In genomic region chr11:67465530-67465929, GRCh38 we compare ENCODE assay signal across 9 cellular contexts. TPM values are rescaled to one million over a fixed set of nuclear protein-coding genes. Genes with fewer than 3 reads are reported as not detected.
A peak's percentile ranks its signal among the peaks of the same experiment; 100 is the strongest.
DNase-seq lines count a peak whose midpoint lies in the region; ATAC-seq and TF ChIP-seq lines count a peak whose summit lies in the region.
"Not testable (repeated sequence)": the region's sequence is repeated elsewhere in the genome, so short reads cannot be mapped to it uniquely, and the experiment has no call there.
"Had no signal": no experiment of that assay in that cellular context is flagged by ENCODE, and none has a peak within 500 bp of the region (broad histone marks: within the 10 kb centered on the region; RNA-seq: fewer than 3 reads in every experiment).

No MANE protein-coding gene starts in this region.

- ATAC-seq in activated CD8-positive, alpha-beta memory T cell treated with anti-CD3 and anti-CD28 coated beads, Interleukin-2, amount 10 ng/mL, durations not matched to agents 7 days and 5 days; heart left ventricle: not testable (repeated sequence)

- H3K4me3 ChIP-seq in GM12875 (ENCODE audit: low read depth, low read length) (peak overlapping the region; percentile 75), OCI-LY3 (ENCODE audit: low read length) (peak overlapping the region; percentile 90), heart left ventricle (peak overlapping the region in 1 of 12 donors; percentile 59), mononuclear cell (ENCODE audit: low read length) (peak overlapping the region; percentile 59), skin epidermis (peak overlapping the region in 1 of 7 experiments; percentile 50)

- peak overlapping the region; percentile 91 for H3K4me2 ChIP-seq in OCI-LY3 (ENCODE audit: low read length)

- not testable (repeated sequence) for H3K27me3 ChIP-seq in OCI-LY3 (ENCODE audit: low read depth, low read length); heart left ventricle; mononuclear cell (ENCODE audit: insufficient read depth, low read length)

- not testable (repeated sequence) for H3K9me3 ChIP-seq in OCI-LY3 (ENCODE audit: insufficient read depth, low read length); heart left ventricle; mononuclear cell (ENCODE audit: low read depth, low read length)

- WGBS in heart left ventricle, 4 donors, result 56 to 82% (median 75%) methylated on average over 2 of the region's 2 CpGs

- H3K4me1 ChIP-seq in OCI-LY3 (ENCODE audit: low read length) (peaks cover 40% of the 10 kb centered on the region), heart left ventricle (peaks cover 0 to 48% (median 27%) of the 10 kb centered on the region in 12 donors), mononuclear cell (ENCODE audit: insufficient read depth, low read length) (peaks cover 60% of the 10 kb centered on the region)

- H2AFZ ChIP-seq in OCI-LY3 (ENCODE audit: low read depth, low read length), result not testable (repeated sequence)

- peak overlapping the region; percentile 84 for H3K4me3 Mint-ChIP-seq in activated CD8-positive, alpha-beta memory T cell treated with anti-CD3 and anti-CD28 coated beads, Interleukin-2, amount 10 ng/mL, durations not matched to agents 7 days and 5 days

- not testable (repeated sequence) for H3K27me3 Mint-ChIP-seq in activated CD8-positive, alpha-beta memory T cell treated with anti-CD3 and anti-CD28 coated beads, Interleukin-2, amount 10 ng/mL, durations not matched to agents 7 days and 5 days

- intact Hi-C loops in heart left ventricle (cut with DNase I), result loop anchor here in 8 of 10 donors (1.0 to 10.0 kb wide), 4 partner anchors 42 to 63 kb away; partner anchors contain the start of genes PPP1CA (in 7 of the 8), TBC1D10C (in 7 of the 8), CDK2AP2 (in 1 of the 8) and PITPNM1 (in 1 of the 8)

- not testable (repeated sequence) for DNase-seq in activated CD8-positive, alpha-beta memory T cell treated with anti-CD3 and anti-CD28 coated beads, Interleukin-2, amount 10 ng/mL, durations not matched to agents 7 days and 5 days; heart left ventricle

- H3K9ac ChIP-seq in OCI-LY3 (ENCODE audit: low read length), result peak overlapping the region; percentile 95

- H3K36me3 Mint-ChIP-seq in activated CD8-positive, alpha-beta memory T cell treated with anti-CD3 and anti-CD28 coated beads, Interleukin-2, amount 10 ng/mL, durations not matched to agents 7 days and 5 days, result not testable (repeated sequence)

- CTCF ChIA-PET in activated CD8-positive, alpha-beta memory T cell treated with anti-CD3 and anti-CD28 coated beads, Interleukin-2, amount 10 ng/mL, durations not matched to agents 7 days and 5 days (lab: Charles Lee), result interaction anchor here (1.0 to 2.4 kb wide), 4 partner anchors 18 to 63 kb away, joined by 3 to 10 read pairs (median 6); partner anchors contain the start of genes AIP and PPP1CA

- peak overlapping the region; percentile 87 for H3K27ac Mint-ChIP-seq in activated CD8-positive, alpha-beta memory T cell treated with anti-CD3 and anti-CD28 coated beads, Interleukin-2, amount 10 ng/mL, durations not matched to agents 7 days and 5 days

- H3K4me1 Mint-ChIP-seq in activated CD8-positive, alpha-beta memory T cell treated with anti-CD3 and anti-CD28 coated beads, Interleukin-2, amount 10 ng/mL, durations not matched to agents 7 days and 5 days, result peaks cover 31% of the 10 kb centered on the region

- not testable (repeated sequence) for TF ChIP-seq CTCF in GM12875 (IDR thresholded peaks at IDR 0.05; ENCODE audit: borderline replicate concordance, insufficient read depth, low read depth, low read length); OCI-LY3 (IDR thresholded peaks at IDR 0.05; ENCODE audit: low read depth, low read length); heart left ventricle (IDR thresholded peaks at IDR 0.05)

- H3K27ac ChIP-seq in OCI-LY3 (ENCODE audit: low read length), result peak overlapping the region; percentile 73
- H3K27ac ChIP-seq in cingulate gyrus (ENCODE audit: low read depth, low read length), result peak overlapping the region; percentile 93
- peak overlapping the region in 8 of 12 donors; percentile 61 to 93 (median 87) for H3K27ac ChIP-seq in heart left ventricle
- peak overlapping the region in 17 of 21 experiments; percentile 83 to 99 (median 93) for H3K27ac ChIP-seq in skin epidermis

- TF ChIP-seq POLR2A in heart left ventricle (IDR thresholded peaks at IDR 0.05), result not testable (repeated sequence)

- H3K36me3 ChIP-seq in OCI-LY3 (replicated peaks; ENCODE audit: low read depth, low read length); heart left ventricle: not testable (repeated sequence)

- not testable (repeated sequence) for H4K20me1 ChIP-seq in OCI-LY3 (ENCODE audit: insufficient read depth, low read length)

- H3K9me3 Mint-ChIP-seq in activated CD8-positive, alpha-beta memory T cell treated with anti-CD3 and anti-CD28 coated beads, Interleukin-2, amount 10 ng/mL, durations not matched to agents 7 days and 5 days (ENCODE audit: low read depth), result not testable (repeated sequence)

- peaks cover 15% of the 10 kb centered on the region for H3K79me2 ChIP-seq in OCI-LY3 (ENCODE audit: low read length)

RNA-seq across cellular contexts. Expression of gene TMEM134, which starts 3.5 kb away (rescaled TPM):
- total RNA-seq in activated CD8-positive, alpha-beta memory T cell treated with anti-CD3 and anti-CD28 coated beads, Interleukin-2, amount 10 ng/mL, durations not matched to agents 7 days and 5 days, result 10 to 100 TPM; 32.8 to 41.9 TPM
- 100 to 1,000 TPM in 2 of 9 donors, 10 to 100 TPM in 7; 67.0 to 146 (median 77.2) TPM for total RNA-seq in heart left ventricle
- polyA plus RNA-seq in heart left ventricle, result 10 to 100 TPM; 83.6 to 86.8 TPM
- total RNA-seq in mononuclear cell, result 18.4 TPM

RNA-seq across cellular contexts. Expression of gene CABP4, which starts 10.4 kb away (rescaled TPM):
- 1 to 10 TPM in 1 of 2 experiments, under 1 TPM in 1; 0.96 to 3.4 TPM for total RNA-seq in activated CD8-positive, alpha-beta memory T cell treated with anti-CD3 and anti-CD28 coated beads, Interleukin-2, amount 10 ng/mL, durations not matched to agents 7 days and 5 days
- 1 to 10 TPM in 3 of 9 donors, under 1 TPM in 5, not detected in 1; 0.25 to 4.2 (median 0.61) TPM for total RNA-seq in heart left ventricle
- under 1 TPM; 0.44 to 0.57 TPM for polyA plus RNA-seq in heart left ventricle
- total RNA-seq in mononuclear cell, result 2.6 TPM

RNA-seq across cellular contexts. Expression of gene GPR152, which starts 13.0 kb away (rescaled TPM):
- not detected for total RNA-seq in activated CD8-positive, alpha-beta memory T cell treated with anti-CD3 and anti-CD28 coated beads, Interleukin-2, amount 10 ng/mL, durations not matched to agents 7 days and 5 days
- total RNA-seq in heart left ventricle (not detected), mononuclear cell (not detected)
- not detected for polyA plus RNA-seq in heart left ventricle
- total RNA-seq: LHCN-M2, omental fat pad had no signal

RNA-seq across cellular contexts. Expression of gene AIP, which starts 17.3 kb away (rescaled TPM):
- total RNA-seq in activated CD8-positive, alpha-beta memory T cell treated with anti-CD3 and anti-CD28 coated beads, Interleukin-2, amount 10 ng/mL, durations not matched to agents 7 days and 5 days, result 100 to 1,000 TPM; 168 to 178 TPM
- total RNA-seq in heart left ventricle (10 to 100 TPM; 41.7 to 69.2 (median 53.0) TPM), mononuclear cell (77.2 TPM)
- polyA plus RNA-seq in heart left ventricle, result 10 to 100 TPM; 73.1 to 96.4 TPM

RNA-seq across cellular contexts. Expression of gene CORO1B, which starts 22.3 kb away (rescaled TPM):
- total RNA-seq in activated CD8-positive, alpha-beta memory T cell treated with anti-CD3 and anti-CD28 coated beads, Interleukin-2, amount 10 ng/mL, durations not matched to agents 7 days and 5 days, result 10 to 100 TPM; 61.0 to 62.6 TPM
- total RNA-seq in heart left ventricle (10 to 100 TPM; 14.6 to 53.3 (median 21.2) TPM), mononuclear cell (28.1 TPM)
- 10 to 100 TPM; 17.1 to 37.0 TPM for polyA plus RNA-seq in heart left ventricle
